Comparison of ENCODE assay signal across 25 cellular contexts in genomic region chr11:39786682-39787081, GRCh38.
"Had no signal": no experiment of that assay in that cellular context is flagged by ENCODE, and none has a peak within 500 bp of the region (broad histone marks: within the 10 kb centered on the region; RNA-seq: fewer than 3 reads in every experiment).

No MANE protein-coding gene starts in this region.

- H3K36me3 Mint-ChIP-seq: activated CD4-positive, alpha-beta memory T cell treated with anti-CD3 and anti-CD28 coated beads for 36 hours; activated CD8-positive, alpha-beta memory T cell treated with anti-CD3 and anti-CD28 coated beads, Interleukin-2, amount 10 ng/mL, durations not matched to agents 7 days and 5 days; activated naive CD4-positive, alpha-beta T cell treated with anti-CD3 and anti-CD28 coated beads, Interleukin-2, amount 10 ng/mL, durations not matched to agents 7 days and 5 days; activated naive CD4-positive, alpha-beta T cell treated with anti-CD3 and anti-CD28 coated beads, Interleukin-2, amount 50 U/mL, for 72 hours; activated naive CD8-positive, alpha-beta T cell treated with anti-CD3 and anti-CD28 coated beads, Interleukin-2, amount 10 ng/mL, durations not matched to agents 7 days and 5 days had no signal

- H3K4me1 ChIP-seq: colonic mucosa, esophagus squamous epithelium had no signal

- H3K27me3 ChIP-seq: brain microvascular endothelial cell, colonic mucosa, esophagus squamous epithelium had no signal

- H3K4me3 Mint-ChIP-seq: activated CD4-positive, alpha-beta memory T cell treated with anti-CD3 and anti-CD28 coated beads for 36 hours; activated CD4-positive, alpha-beta T cell treated with anti-CD3 and anti-CD28 coated beads for 36 hours; activated CD4-positive, alpha-beta T cell treated with anti-CD3 and anti-CD28 coated beads, Interleukin-2, amount 10 ng/mL, durations not matched to agents 24 days and 14 days; activated CD8-positive, alpha-beta memory T cell treated with anti-CD3 and anti-CD28 coated beads, Interleukin-2, amount 10 ng/mL, durations not matched to agents 7 days and 5 days; activated CD8-positive, alpha-beta T cell treated with anti-CD3 and anti-CD28 coated beads, Interleukin-2, amount 10 ng/mL, durations not matched to agents 7 days and 5 days; activated naive CD4-positive, alpha-beta T cell treated with anti-CD3 and anti-CD28 coated beads, Interleukin-2, amount 10 ng/mL, durations not matched to agents 7 days and 5 days; activated naive CD8-positive, alpha-beta T cell treated with anti-CD3 and anti-CD28 coated beads, Interleukin-2, amount 10 ng/mL, durations not matched to agents 7 days and 5 days had no signal

- H3K4me1 Mint-ChIP-seq: activated CD4-positive, alpha-beta T cell treated with anti-CD3 and anti-CD28 coated beads for 36 hours; activated CD4-positive, alpha-beta T cell treated with anti-CD3 and anti-CD28 coated beads, Interleukin-2, amount 10 ng/mL, durations not matched to agents 24 days and 14 days; activated CD8-positive, alpha-beta memory T cell treated with anti-CD3 and anti-CD28 coated beads, Interleukin-2, amount 10 ng/mL, durations not matched to agents 7 days and 5 days; activated naive CD4-positive, alpha-beta T cell treated with anti-CD3 and anti-CD28 coated beads, Interleukin-2, amount 10 ng/mL, durations not matched to agents 7 days and 5 days; activated naive CD8-positive, alpha-beta T cell treated with anti-CD3 and anti-CD28 coated beads, Interleukin-2, amount 10 ng/mL, durations not matched to agents 7 days and 5 days had no signal

- H3K9me3 ChIP-seq: colonic mucosa had no signal

- H3K4me3 ChIP-seq: colonic mucosa, esophagus squamous epithelium had no signal

- H3K27ac ChIP-seq: brain microvascular endothelial cell, colonic mucosa, epithelial cell of prostate, esophagus squamous epithelium had no signal

- H3K27me3 Mint-ChIP-seq: activated CD4-positive, alpha-beta memory T cell treated with anti-CD3 and anti-CD28 coated beads for 36 hours; activated CD4-positive, alpha-beta T cell treated with anti-CD3 and anti-CD28 coated beads for 36 hours; activated CD4-positive, alpha-beta T cell treated with anti-CD3 and anti-CD28 coated beads, Interleukin-2, amount 10 ng/mL, durations not matched to agents 24 days and 14 days; activated CD8-positive, alpha-beta memory T cell treated with anti-CD3 and anti-CD28 coated beads, Interleukin-2, amount 10 ng/mL, durations not matched to agents 7 days and 5 days; activated naive CD4-positive, alpha-beta T cell treated with anti-CD3 and anti-CD28 coated beads, Interleukin-2, amount 10 ng/mL, durations not matched to agents 7 days and 5 days; activated naive CD8-positive, alpha-beta T cell treated with anti-CD3 and anti-CD28 coated beads, Interleukin-2, amount 10 ng/mL, durations not matched to agents 7 days and 5 days had no signal

- ATAC-seq: activated CD4-positive, alpha-beta T cell treated with anti-CD3 and anti-CD28 coated beads for 36 hours; activated CD8-positive, alpha-beta memory T cell treated with anti-CD3 and anti-CD28 coated beads, Interleukin-2, amount 10 ng/mL, durations not matched to agents 7 days and 5 days; activated CD8-positive, alpha-beta T cell treated with anti-CD3 and anti-CD28 coated beads, Interleukin-2, amount 10 ng/mL, durations not matched to agents 7 days and 5 days; activated naive CD4-positive, alpha-beta T cell treated with anti-CD3 and anti-CD28 coated beads, Interleukin-2, amount 50 U/mL, for 72 hours had no signal

- DNase-seq: activated CD4-positive, alpha-beta memory T cell treated with anti-CD3 and anti-CD28 coated beads for 36 hours; activated CD4-positive, alpha-beta T cell treated with anti-CD3 and anti-CD28 coated beads for 36 hours; activated CD4-positive, alpha-beta T cell treated with anti-CD3 and anti-CD28 coated beads, Interleukin-2, amount 10 ng/mL, durations not matched to agents 24 days and 14 days; activated CD4-positive, CD25-positive, alpha-beta regulatory T cell; activated CD4-positive, CD25-positive, alpha-beta regulatory T cell treated with anti-CD3 and anti-CD28 coated beads, Interleukin-2, amount 50 U/mL, for 72 hours; activated CD8-positive, alpha-beta memory T cell treated with anti-CD3 and anti-CD28 coated beads, Interleukin-2, amount 10 ng/mL, durations not matched to agents 7 days and 5 days; activated CD8-positive, alpha-beta memory T cell treated with anti-CD3 and anti-CD28 coated beads, Interleukin-2, amount 50 U/mL, for 4 hours; activated CD8-positive, alpha-beta T cell treated with anti-CD3 and anti-CD28 coated beads, Interleukin-2, amount 10 ng/mL, durations not matched to agents 7 days and 5 days; activated gamma-delta T cell; activated naive CD4-positive, alpha-beta T cell; activated naive CD4-positive, alpha-beta T cell treated with anti-CD3 and anti-CD28 coated beads, Interleukin-2, amount 10 ng/mL, durations not matched to agents 7 days and 5 days; activated naive CD8-positive, alpha-beta T cell treated with anti-CD3 and anti-CD28 coated beads, Interleukin-2, amount 10 ng/mL, durations not matched to agents 7 days and 5 days; activated T-cell treated with anti-CD3 and anti-CD28 coated beads, Interleukin-2, amount 50 U/mL, for 1 hour; activated T-cell treated with anti-CD3 and anti-CD28 coated beads, Interleukin-2, amount 50 U/mL, for 48 hours; amniotic stem cell; anterior cingulate cortex; brain microvascular endothelial cell; caudate nucleus; colonic mucosa; effector CD8-positive, alpha-beta T cell; esophagus squamous epithelium; foreskin melanocyte; T-helper 2 cell had no signal

- H3K27ac Mint-ChIP-seq: activated CD4-positive, alpha-beta memory T cell treated with anti-CD3 and anti-CD28 coated beads for 36 hours; activated CD4-positive, alpha-beta T cell treated with anti-CD3 and anti-CD28 coated beads for 36 hours; activated CD4-positive, alpha-beta T cell treated with anti-CD3 and anti-CD28 coated beads, Interleukin-2, amount 10 ng/mL, durations not matched to agents 24 days and 14 days; activated CD8-positive, alpha-beta memory T cell treated with anti-CD3 and anti-CD28 coated beads, Interleukin-2, amount 10 ng/mL, durations not matched to agents 7 days and 5 days; activated CD8-positive, alpha-beta T cell treated with anti-CD3 and anti-CD28 coated beads, Interleukin-2, amount 10 ng/mL, durations not matched to agents 7 days and 5 days; activated naive CD4-positive, alpha-beta T cell treated with anti-CD3 and anti-CD28 coated beads, Interleukin-2, amount 10 ng/mL, durations not matched to agents 7 days and 5 days; activated naive CD4-positive, alpha-beta T cell treated with anti-CD3 and anti-CD28 coated beads, Interleukin-2, amount 50 U/mL, for 72 hours; activated naive CD8-positive, alpha-beta T cell treated with anti-CD3 and anti-CD28 coated beads, Interleukin-2, amount 10 ng/mL, durations not matched to agents 7 days and 5 days had no signal

- H3K36me3 ChIP-seq: brain microvascular endothelial cell, colonic mucosa, esophagus squamous epithelium had no signal
